In the genomic region with DNA sequence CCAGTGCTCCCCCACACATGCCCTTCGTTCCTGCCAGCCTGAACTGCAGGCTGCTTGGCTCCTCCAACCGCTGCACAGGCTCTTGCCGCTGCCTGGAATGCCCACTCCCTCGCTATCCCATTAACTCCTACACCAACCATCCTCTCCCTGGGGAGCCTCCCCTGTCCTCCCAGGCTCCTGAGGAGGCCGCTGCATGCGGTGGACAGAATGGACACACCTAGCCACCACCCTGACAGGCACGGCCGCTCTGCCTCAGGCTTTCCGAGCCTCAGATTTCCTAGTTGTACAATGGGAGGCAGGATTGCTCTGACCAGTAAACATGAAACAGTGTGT, we compare ENCODE assay signal across 10 cellular contexts. TPM values are rescaled to one million over a fixed set of nuclear protein-coding genes. Genes with fewer than 3 reads are reported as not detected.
DNase-seq lines count a peak whose midpoint lies in the region; ATAC-seq lines count a peak whose summit lies in the region.
"Had no signal": no experiment of that assay in that cellular context is flagged by ENCODE, and none has a peak within 500 bp of the region (broad histone marks: within the 10 kb centered on the region; RNA-seq: fewer than 3 reads in every experiment).

No MANE protein-coding gene starts in this region.

- H3K9me3 Mint-ChIP-seq in activated naive CD8-positive, alpha-beta T cell treated with anti-CD3 and anti-CD28 coated beads, Interleukin-2, amount 50 U/mL, for 24 hours, result no peaks in the 10 kb centered on the region

- ATAC-seq in activated naive CD8-positive, alpha-beta T cell treated with anti-CD3 and anti-CD28 coated beads, Interleukin-2, amount 50 U/mL, for 24 hours, result no peak

- H3K36me3 Mint-ChIP-seq in activated naive CD8-positive, alpha-beta T cell treated with anti-CD3 and anti-CD28 coated beads, Interleukin-2, amount 50 U/mL, for 24 hours (ENCODE audit: low read depth), result no peaks in the 10 kb centered on the region

- H3K27me3 Mint-ChIP-seq in activated naive CD8-positive, alpha-beta T cell treated with anti-CD3 and anti-CD28 coated beads, Interleukin-2, amount 50 U/mL, for 24 hours, result no peaks in the 10 kb centered on the region

- no peaks in the 10 kb centered on the region for H3K27me3 ChIP-seq in H7 (ENCODE audit: control insufficient read depth, insufficient read depth, low read length)

- H3K4me3 ChIP-seq in H7 (ENCODE audit: insufficient read depth, low read depth, low read length) (no peak overlapping the region; the same call in 1 of the 2 replicates), iPS-18c (ENCODE audit: insufficient read depth, low read depth, low read length) (peak overlapping the region; percentile 80; the same call in 1 of the 2 replicates)

- H3K9me3 ChIP-seq in iPS-18c (ENCODE audit: control insufficient read depth, insufficient read depth, low read length), result no peaks in the 10 kb centered on the region

- peaks cover 5% of the 10 kb centered on the region for H3K36me3 ChIP-seq in H7 (replicated peaks; ENCODE audit: control insufficient read depth, insufficient read depth, low read length)

- peak overlapping the region; percentile 43 for H3K4me3 Mint-ChIP-seq in activated naive CD8-positive, alpha-beta T cell treated with anti-CD3 and anti-CD28 coated beads, Interleukin-2, amount 50 U/mL, for 24 hours

- peak; percentile 57 for DNase-seq in H7
- DNase-seq in activated naive CD8-positive, alpha-beta T cell treated with anti-CD3 and anti-CD28 coated beads, Interleukin-2, amount 50 U/mL, for 24 hours, result no peak
- peak; percentile 36 for DNase-seq in retina
- DNase-seq in stimulated activated CD4-positive, alpha-beta T cell treated with anti-CD3 and anti-CD28 coated beads, Interleukin-4, amount 100 ng/mL, for 24 hours, result no peak
- no peak for DNase-seq in islet precursor cell
- no peak for DNase-seq in SW 1271 (lab: John Stamatoyannopoulos, UW)
- DNase-seq in NCI-H2081 treated with DMSO at 0.1 percent for 48 hours (lab: John Stamatoyannopoulos, UW), result no peak
- DNase-seq: HCEC 1CT; stimulated activated CD8-positive, alpha-beta memory T cell treated with anti-CD3 and anti-CD28 coated beads, Interleukin-4, amount 100 ng/mL, for 48 hours had no signal

- H3K27ac Mint-ChIP-seq in activated naive CD8-positive, alpha-beta T cell treated with anti-CD3 and anti-CD28 coated beads, Interleukin-2, amount 50 U/mL, for 24 hours, result no peak overlapping the region

- H3K4me1 Mint-ChIP-seq in activated naive CD8-positive, alpha-beta T cell treated with anti-CD3 and anti-CD28 coated beads, Interleukin-2, amount 50 U/mL, for 24 hours, result peaks cover 5% of the 10 kb centered on the region

RNA-seq across cellular contexts. Expression of a gene that starts 2.3 kb away (rescaled TPM):
- 46.5 and 65.7 TPM in 2 replicates for total RNA-seq in H7 (2014; rRNA removed; shearing (Covaris generic))

RNA-seq across cellular contexts. Expression of a gene that starts 12.3 kb away (rescaled TPM):
- 51.4 and 59.1 TPM in 2 replicates for total RNA-seq in H7 (2014; rRNA removed; shearing (Covaris generic))

RNA-seq across cellular contexts. Expression of a gene that starts 12.5 kb away (rescaled TPM):
- 222 and 264 TPM in 2 replicates for total RNA-seq in H7 (2014; rRNA removed; shearing (Covaris generic))

RNA-seq across cellular contexts. Expression of a gene that starts 18.9 kb away (rescaled TPM):
- 13.4 and 18.5 TPM in 2 replicates for total RNA-seq in H7 (2014; rRNA removed; shearing (Covaris generic))

RNA-seq across cellular contexts. Expression of a gene that starts 55.6 kb away (rescaled TPM):
- 0.07 and 0.67 TPM in 2 replicates for total RNA-seq in H7 (2014; rRNA removed; shearing (Covaris generic))

Comparison
In these comparisons a context has a peak if more than half of its experiments do, and no peak if none do; other contexts are left out.
1. DNase-seq: peak in H7 (single experiment) and retina (single experiment); none in activated naive CD8-positive, alpha-beta T cell treated with anti-CD3 and anti-CD28 coated beads, Interleukin-2, amount 50 U/mL, for 24 hours (single experiment), stimulated activated CD4-positive, alpha-beta T cell treated with anti-CD3 and anti-CD28 coated beads, Interleukin-4, amount 100 ng/mL, for 24 hours (single experiment), islet precursor cell (single experiment), SW 1271 (0 of 2) and NCI-H2081 treated with DMSO at 0.1 percent for 48 hours (single experiment).